ENCODE assay signal across 9 cellular contexts in genomic region chr12:132229423-132229760, GRCh38.
"Had no signal": no experiment of that assay in that cellular context is flagged by ENCODE, and none has a peak within 500 bp of the region (broad histone marks: within the 10 kb centered on the region; RNA-seq: fewer than 3 reads in every experiment).

No MANE protein-coding gene starts in this region.

- H3K9me3 Mint-ChIP-seq: IgD-negative memory B cell had no signal

- H3K27ac Mint-ChIP-seq: HFFc6, IgD-negative memory B cell had no signal

- H3K9ac ChIP-seq: GM23248 had no signal

- H3K4me3 Mint-ChIP-seq: HFFc6, IgD-negative memory B cell had no signal

- H3K4me1 ChIP-seq: HAP-1 had no signal

- H3K4me1 Mint-ChIP-seq: IgD-negative memory B cell had no signal

- H3K36me3 ChIP-seq: HAP-1 had no signal

- H3K36me3 Mint-ChIP-seq: IgD-negative memory B cell had no signal

- H3K9me3 ChIP-seq: HAP-1 had no signal

- DNase-seq: GM23248, GOT3, H7, HFFc6 had no signal

- H3K27ac ChIP-seq: GM23248, HL-60 had no signal

- H3K4me3 ChIP-seq: GM23248, HAP-1 had no signal

- ATAC-seq: HCT116, HepG2 had no signal
